Comparison of ENCODE assay signal across 34 cellular contexts in the genomic region with DNA sequence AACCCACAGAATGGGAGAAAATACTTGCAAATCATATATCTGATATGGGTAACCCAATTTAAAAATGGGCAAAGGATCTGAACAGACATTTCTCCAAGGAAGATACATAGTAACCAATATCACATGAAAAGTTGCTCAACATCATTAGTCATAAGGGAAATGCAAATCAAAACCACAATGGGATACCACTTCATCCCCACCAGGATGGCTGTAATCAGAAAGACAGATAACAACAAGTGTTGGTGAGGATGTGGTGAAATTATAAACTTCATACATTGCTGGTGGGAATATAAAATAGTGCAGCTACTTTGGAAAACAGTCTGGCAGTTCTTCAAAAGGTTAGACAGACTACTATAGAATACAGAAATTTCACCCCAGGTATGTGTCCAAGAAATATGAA. TPM values are rescaled to one million over a fixed set of nuclear protein-coding genes. Genes with fewer than 3 reads are reported as not detected.
"Had no signal": no experiment of that assay in that cellular context is flagged by ENCODE, and none has a peak within 500 bp of the region (broad histone marks: within the 10 kb centered on the region; RNA-seq: fewer than 3 reads in every experiment).

No MANE protein-coding gene starts in this region.

- H3K9me3 ChIP-seq: body of pancreas, colonic mucosa, prostate gland, suprapubic skin, tibial artery had no signal

- H3K27ac ChIP-seq: body of pancreas, cardiac muscle cell, colonic mucosa, epithelial cell of prostate, ovary, prostate gland, suprapubic skin, tibial artery had no signal

- H3K27ac Mint-ChIP-seq: activated B cell treated with CpG ODN at 0.5 μM for 24 hours; activated naive CD8-positive, alpha-beta T cell; activated T-cell treated with anti-CD3 and anti-CD28 coated beads, Interleukin-2, amount 50 U/mL, for 72 hours; memory B cell; naive thymus-derived CD4-positive, alpha-beta T cell; T-helper 2 cell treated with Interferon-gamma antibody and Interleukin-4, amounts not matched to agents 5 μg/mL and 100 μg/mL, for 36 hours had no signal

- H3K4me3 Mint-ChIP-seq: activated B cell treated with CpG ODN at 0.5 μM for 24 hours; activated naive CD8-positive, alpha-beta T cell; activated T-cell treated with anti-CD3 and anti-CD28 coated beads, Interleukin-2, amount 50 U/mL, for 72 hours; memory B cell; naive thymus-derived CD4-positive, alpha-beta T cell; T-helper 2 cell treated with Interferon-gamma antibody and Interleukin-4, amounts not matched to agents 5 μg/mL and 100 μg/mL, for 36 hours had no signal

- H3K36me3 Mint-ChIP-seq: memory B cell; naive thymus-derived CD4-positive, alpha-beta T cell had no signal

- ATAC-seq: activated T-cell treated with anti-CD3 and anti-CD28 coated beads, Interleukin-2, amount 50 U/mL, for 72 hours; body of pancreas; naive thymus-derived CD4-positive, alpha-beta T cell had no signal

- H3K4me3 ChIP-seq: body of pancreas, cardiac muscle cell, colonic mucosa, ovary, prostate gland, smooth muscle cell, suprapubic skin, tibial artery had no signal

- H3K4me1 ChIP-seq: body of pancreas, colonic mucosa, prostate gland, tibial artery had no signal

- H3K4me2 ChIP-seq: smooth muscle cell had no signal

- H3K9me3 Mint-ChIP-seq: memory B cell had no signal

- H3K36me3 ChIP-seq: cardiac muscle cell, colonic mucosa, ovary, prostate gland, suprapubic skin, tibial artery had no signal

- DNase-seq: activated B cell treated with CpG ODN at 0.5 μM for 24 hours; activated CD4-positive, alpha-beta T cell treated with anti-CD3 and anti-CD28 coated beads, Interleukin-2, amount 50 U/mL, for 4 hours; activated effector memory CD4-positive, alpha-beta T cell treated with Interleukin-2 at 50 U/mL for 16 hours; activated naive CD4-positive, alpha-beta T cell treated with Interleukin-2 at 50 U/mL for 16 hours; activated T-cell treated with anti-CD3 and anti-CD28 coated beads for 4 hours; activated T-cell treated with anti-CD3 and anti-CD28 coated beads, Interleukin-2, amount 50 U/mL, for 72 hours; aorta; body of pancreas; cerebellar nuclear complex; colonic mucosa; effector CD8-positive, alpha-beta T cell; head of caudate nucleus; hippocampal formation; kidney; midbrain; naive thymus-derived CD4-positive, alpha-beta T cell; ovary; retina; stimulated activated CD4-positive, alpha-beta T cell treated with anti-CD3 and anti-CD28 coated beads, Interleukin-2, amount 100 ng/mL, for 24 hours; stimulated activated naive CD4-positive, alpha-beta T cell; T-helper 1 cell; tibial artery had no signal

- H3K27me3 ChIP-seq: body of pancreas, cardiac muscle cell, colonic mucosa, ovary, suprapubic skin had no signal

RNA-seq across cellular contexts. Expression of a gene that starts 19.3 kb away (rescaled TPM):
- total RNA-seq: activated B cell treated with CpG ODN at 0.5 μM for 24 hours; activated T-cell treated with anti-CD3 and anti-CD28 coated beads, Interleukin-2, amount 50 U/mL, for 72 hours; dermis microvascular lymphatic vessel endothelial cell; fibroblast of villous mesenchyme; smooth muscle cell had no signal
- polyA plus RNA-seq: cardiac muscle cell; naive thymus-derived CD4-positive, alpha-beta T cell; neural cell; ovary; smooth muscle cell; urinary bladder had no signal
